8 cellular contexts compared by ENCODE assay signal in genomic region chr20:36573798-36574277, GRCh38. TPM values are rescaled to one million over a fixed set of nuclear protein-coding genes. Genes with fewer than 3 reads are reported as not detected.
DNase-seq lines count a peak whose midpoint lies in the region; ATAC-seq and TF ChIP-seq lines count a peak whose summit lies in the region.

No MANE protein-coding gene starts in this region.

- H3K4me3 ChIP-seq in fibroblast of lung (replicated peaks in 1 of 4; ENCODE audit: control extremely low read depth in 1 of 4, insufficient read depth in 1 of 4, low read depth in 3 of 4, low read length in 4 of 4): peak overlapping the region; percentile 54 to 75 (median 61)

- H3K27me3 ChIP-seq in fibroblast of lung (ENCODE audit: control insufficient read depth, insufficient read depth, low read length): no peaks in the 10 kb centered on the region

- peaks cover 3% of the 10 kb centered on the region for H3K79me2 ChIP-seq in fibroblast of lung (ENCODE audit: control insufficient read depth, insufficient read depth, low read length)

- in situ Hi-C loops in KBM-7 (cut with MboI; ENCODE audit: low pct_unique_long_range_greater_than_20kb, low sequenced_read_pairs): no loop called here

- DNase-seq in GM03348 (ENCODE audit: low spot score) (peak; percentile 58), KBM-7 (peak; percentile 62), fibroblast of lung (ENCODE audit: low read depth in 2 of 2) (no peak), nephron progenitor cell (no peak), NCI-H1417 treated with DMSO at 0.1 percent for 48 hours (lab: John Stamatoyannopoulos, UW) (no peak)
- peak; percentile 12 for DNase-seq in activated CD4-positive, alpha-beta T cell treated with anti-CD3 and anti-CD28 coated beads, Interleukin-2, amount 50 U/mL, for 4 hours

- TF ChIP-seq CTCF in fibroblast of lung (conservative IDR thresholded peaks at IDR 0.05 in 1 of 2, IDR thresholded peaks at IDR 0.05 in 1 of 2; ENCODE audit: low read depth in 1 of 2, low read length in 2 of 2): no peak
- no peak for TF ChIP-seq CTCF in nephron progenitor cell (IDR thresholded peaks at IDR 0.05)

- peaks cover 20% of the 10 kb centered on the region for H3K36me3 Mint-ChIP-seq in nephron progenitor cell (ENCODE audit: low read depth)

- H3K9me3 ChIP-seq in fibroblast of lung (ENCODE audit: control insufficient read depth, insufficient read depth, low read depth, low read length): no peaks in the 10 kb centered on the region

- H3K9me3 Mint-ChIP-seq in nephron progenitor cell: no peaks in the 10 kb centered on the region

- no peaks in the 10 kb centered on the region for H3K36me3 ChIP-seq in fibroblast of lung (ENCODE audit: control insufficient read depth, insufficient read depth, low read length)

- H4K20me1 ChIP-seq in fibroblast of lung (ENCODE audit: control insufficient read depth, extremely low read depth, insufficient read depth, low read length): no peaks in the 10 kb centered on the region

- ATAC-seq in HG02981 (IDR thresholded peaks at IDR 0.05; ENCODE audit: unreplicated experiment): no peak
- ATAC-seq in GM19324 (IDR thresholded peaks at IDR 0.05; ENCODE audit: low FRiP score, unreplicated experiment): no peak

- H3K4me1 Mint-ChIP-seq in nephron progenitor cell: peaks cover 60% of the 10 kb centered on the region

- H3K4me1 ChIP-seq in fibroblast of lung (ENCODE audit: control insufficient read depth, extremely low read depth, insufficient read depth, low read length): peaks cover 8% of the 10 kb centered on the region

- H3K4me3 Mint-ChIP-seq in nephron progenitor cell: peak overlapping the region; percentile 80

- H3K4me2 ChIP-seq in fibroblast of lung (ENCODE audit: extremely low read depth, insufficient read depth, low read length): peak overlapping the region; percentile 80

- H2AFZ ChIP-seq in fibroblast of lung (ENCODE audit: low read length): no peak overlapping the region

- peak overlapping the region; percentile 46 for H3K27ac ChIP-seq in fibroblast of lung (ENCODE audit: insufficient read depth, low read length)

- no peak overlapping the region for H3K27ac Mint-ChIP-seq in nephron progenitor cell

- H3K9ac ChIP-seq in fibroblast of lung (ENCODE audit: insufficient read depth, low read length): peak overlapping the region; percentile 68

- H3K27me3 Mint-ChIP-seq in nephron progenitor cell (ENCODE audit: low read depth, poor library complexity): peaks cover 6% of the 10 kb centered on the region

RNA-seq across cellular contexts. Expression of gene TGIF2, which starts 0.4 kb away (rescaled TPM):
- 3.8 and 5.6 TPM in 2 replicates for total RNA-seq in fibroblast of lung
- polyA plus RNA-seq in fibroblast of lung: 5.9 and 9.9 TPM in 2 replicates
- 3.6 and 5.7 TPM in 2 replicates for polyA plus RNA-seq in fibroblast of lung (2012)
- 8.9 and 9.7 TPM in 2 replicates for polyA minus RNA-seq in fibroblast of lung (ENCODE audit: low replicate concordance)

RNA-seq across cellular contexts. Expression of gene RAB5IF, which starts 31.7 kb away (rescaled TPM):
- total RNA-seq in fibroblast of lung: 58.0 and 61.9 TPM in 2 replicates
- polyA plus RNA-seq in fibroblast of lung: 104 and 114 TPM in 2 replicates
- polyA plus RNA-seq in fibroblast of lung (2012): 78.9 and 100 TPM in 2 replicates
- 34.2 and 34.5 TPM in 2 replicates for polyA minus RNA-seq in fibroblast of lung (ENCODE audit: low replicate concordance)

RNA-seq across cellular contexts. Expression of gene MYL9, which starts 32.5 kb away (rescaled TPM):
- total RNA-seq in fibroblast of lung: 9.2 and 25.4 TPM in 2 replicates
- 178 and 457 TPM in 2 replicates for polyA plus RNA-seq in fibroblast of lung
- 663 and 2,310 TPM in 2 replicates for polyA plus RNA-seq in fibroblast of lung (2012)
- 227 and 815 TPM in 2 replicates for polyA minus RNA-seq in fibroblast of lung (ENCODE audit: low replicate concordance)

Comparison
In these comparisons a context has a peak if more than half of its experiments do, and no peak if none do; other contexts are left out.
1. DNase-seq: peak in GM03348 (single experiment), KBM-7 (single experiment) and activated CD4-positive, alpha-beta T cell treated with anti-CD3 and anti-CD28 coated beads, Interleukin-2, amount 50 U/mL, for 4 hours (2 of 2); none in fibroblast of lung (0 of 2), nephron progenitor cell (single experiment) and NCI-H1417 treated with DMSO at 0.1 percent for 48 hours (single experiment).